Comparison of ENCODE assay signal across 10 cellular contexts in the genomic region with DNA sequence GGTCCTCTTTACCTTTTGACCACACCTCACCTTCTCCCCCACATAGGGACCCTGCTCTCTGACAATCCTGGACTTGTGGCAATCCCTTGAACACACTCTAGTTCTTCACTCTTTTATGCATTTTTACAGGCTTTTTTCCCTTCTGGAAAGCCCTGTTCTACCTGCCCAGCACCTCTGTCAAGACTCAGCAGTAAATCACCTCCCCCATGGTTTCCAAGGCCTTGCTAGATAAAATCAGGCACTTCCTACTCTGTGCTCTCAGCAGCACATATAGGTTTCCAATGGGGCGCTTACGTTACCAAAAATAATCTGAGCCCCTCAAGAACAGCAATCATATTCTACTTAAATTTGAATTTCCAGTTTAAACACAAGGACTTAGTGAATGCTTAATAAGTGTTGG.
"Had no signal": no experiment of that assay in that cellular context is flagged by ENCODE, and none has a peak within 500 bp of the region (broad histone marks: within the 10 kb centered on the region; RNA-seq: fewer than 3 reads in every experiment).

No MANE protein-coding gene starts in this region.

- H3K27ac Mint-ChIP-seq: activated T-helper 17 cell treated with anti-CD3 and anti-CD28 coated beads, Interleukin-2, amount 50 U/mL, for 72 hours; dendritic cell treated with granulocyte-macrophage colony-stimulating factor and Interleukin-4, amounts not matched to agents 40 ng/mL and 50 ng/mL, for 4 days; stimulated activated naive CD8-positive, alpha-beta T cell treated with anti-CD3 and anti-CD28 coated beads, Interleukin-15, amount 100 ng/mL, for 72 hours had no signal

- H3K27me3 ChIP-seq: testis had no signal

- H3K9me3 Mint-ChIP-seq: activated T-helper 17 cell treated with anti-CD3 and anti-CD28 coated beads, Interleukin-2, amount 50 U/mL, for 72 hours; dendritic cell treated with granulocyte-macrophage colony-stimulating factor and Interleukin-4, amounts not matched to agents 40 ng/mL and 50 ng/mL, for 4 days; nephron had no signal

- H3K4me1 ChIP-seq: psoas muscle, testis had no signal

- ATAC-seq: activated T-helper 17 cell treated with anti-CD3 and anti-CD28 coated beads, Interleukin-2, amount 50 U/mL, for 72 hours; left colon; psoas muscle; stimulated activated naive CD8-positive, alpha-beta T cell treated with anti-CD3 and anti-CD28 coated beads, Interleukin-15, amount 100 ng/mL, for 72 hours had no signal

- H3K27ac ChIP-seq: psoas muscle, testis had no signal

- H3K9me3 ChIP-seq: psoas muscle, testis had no signal

- H3K4me3 ChIP-seq: psoas muscle, testis had no signal

- H3K4me3 Mint-ChIP-seq: activated T-helper 17 cell treated with anti-CD3 and anti-CD28 coated beads, Interleukin-2, amount 50 U/mL, for 72 hours; dendritic cell treated with granulocyte-macrophage colony-stimulating factor and Interleukin-4, amounts not matched to agents 40 ng/mL and 50 ng/mL, for 4 days; nephron; stimulated activated naive CD8-positive, alpha-beta T cell treated with anti-CD3 and anti-CD28 coated beads, Interleukin-15, amount 100 ng/mL, for 72 hours had no signal

- H3K27me3 Mint-ChIP-seq: activated T-helper 17 cell treated with anti-CD3 and anti-CD28 coated beads, Interleukin-2, amount 50 U/mL, for 72 hours; stimulated activated naive CD8-positive, alpha-beta T cell treated with anti-CD3 and anti-CD28 coated beads, Interleukin-15, amount 100 ng/mL, for 72 hours had no signal

- DNase-seq: activated CD4-positive, alpha-beta T cell treated with anti-CD3 and anti-CD28 coated beads, Interleukin-2, amount 50 U/mL, for 1 hour; activated naive CD4-positive, alpha-beta T cell treated with Interleukin-2 at 50 U/mL for 16 hours; effector memory CD4-positive, alpha-beta T cell; left colon; psoas muscle; stimulated activated naive CD8-positive, alpha-beta T cell treated with anti-CD3 and anti-CD28 coated beads, Interleukin-15, amount 100 ng/mL, for 72 hours; testis had no signal
